In the genomic region with DNA sequence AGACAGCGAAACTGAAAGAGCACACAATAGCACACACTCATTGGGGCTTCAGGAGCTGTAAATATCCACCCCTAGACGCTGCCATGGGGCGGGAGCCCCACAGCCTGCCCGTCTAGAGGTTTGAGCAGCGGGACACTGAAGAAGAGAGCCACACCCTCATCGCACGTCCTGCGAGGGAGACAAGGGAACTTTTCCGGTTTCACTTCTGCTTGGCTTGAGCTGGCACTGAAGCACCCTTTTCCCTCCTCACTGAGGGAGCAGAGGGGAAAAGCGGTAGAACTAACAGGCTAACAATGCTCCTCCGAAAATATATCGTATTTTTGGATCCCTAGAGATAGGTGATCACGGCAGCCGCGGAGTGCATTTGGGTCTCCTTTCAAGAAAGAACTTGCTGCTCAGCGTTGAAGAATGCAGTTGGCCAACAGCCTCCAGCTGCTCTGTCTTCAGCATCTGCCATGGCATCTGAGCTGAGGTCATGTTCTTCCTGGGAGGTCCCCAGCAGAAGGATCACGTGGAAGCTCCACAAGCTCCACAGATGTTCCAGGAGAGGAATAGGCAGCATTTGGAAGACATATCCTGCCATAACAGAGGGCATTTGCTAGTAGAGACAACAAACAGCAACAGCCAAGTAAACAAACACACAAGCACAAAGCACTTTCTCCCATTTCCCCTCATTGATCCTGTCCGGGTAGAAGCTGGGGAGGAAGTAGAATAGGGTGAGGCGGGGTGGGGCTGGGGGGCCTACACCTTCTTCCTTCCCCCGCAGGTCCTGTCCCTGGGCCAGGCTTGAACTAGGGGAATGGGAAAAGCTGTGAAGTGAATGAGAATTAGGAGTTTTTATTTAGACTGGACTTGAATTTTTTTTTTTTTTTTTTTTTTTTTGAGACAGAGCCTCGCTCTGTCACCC, we compare ENCODE assay signal across 8 cellular contexts. TPM values are rescaled to one million over a fixed set of nuclear protein-coding genes. Genes with fewer than 3 reads are reported as not detected.
DNase-seq lines count a peak whose midpoint lies in the region; ATAC-seq and TF ChIP-seq lines count a peak whose summit lies in the region.

No MANE protein-coding gene starts in this region.

- DNase-seq in activated T-cell treated with anti-CD3 and anti-CD28 coated beads, Interleukin-2, amount 50 U/mL, for 1 hour = peak; percentile 23
- DNase-seq in activated T-cell treated with anti-CD3 and anti-CD28 coated beads for 4 hours (no peak), SKM-1 treated with dmso at 0.1 percent for 144 hours (lab: John Stamatoyannopoulos, UW; ENCODE audit: unreplicated experiment) (peak; percentile 62), endothelial cell (ENCODE audit: low spot score) (no peak), naive B cell (peak; percentile 52), DMS114 treated with DMSO at 0.1 percent for 48 hours (lab: John Stamatoyannopoulos, UW; ENCODE audit: unreplicated experiment) (no peak), NCI-H2227 treated with DMSO at 0.1 percent for 48 hours (lab: John Stamatoyannopoulos, UW) (no peak)

- H3K4me1 Mint-ChIP-seq in endothelial cell (ENCODE audit: unreplicated experiment) = peaks cover 20% of the 10 kb centered on the region
- H3K4me1 Mint-ChIP-seq in naive B cell = peaks cover 14 to 26% (median 18%) of the 10 kb centered on the region in 3 donors

- H3K27me3 Mint-ChIP-seq in endothelial cell (ENCODE audit: unreplicated experiment) = peaks cover 3% of the 10 kb centered on the region
- H3K27me3 Mint-ChIP-seq in naive B cell = no peaks in the 10 kb centered on the region

- H3K27ac Mint-ChIP-seq in endothelial cell (ENCODE audit: unreplicated experiment) (peak overlapping the region; percentile 59), naive B cell (peak overlapping the region; percentile 46 to 92 (median 84))

- H3K9me3 Mint-ChIP-seq in endothelial cell (ENCODE audit: unreplicated experiment) (no peaks in the 10 kb centered on the region), naive B cell (peaks cover 0 to 4% (median 0%) of the 10 kb centered on the region in 7 donors)

- TF ChIP-seq CTCF in endothelial cell (IDR thresholded peaks at IDR 0.05; ENCODE audit: unreplicated experiment) = no peak

- ATAC-seq in HG03442 (IDR thresholded peaks at IDR 0.05; ENCODE audit: unreplicated experiment) = peak; percentile 71
- peak; percentile 92 to 97 for ATAC-seq in naive B cell (ENCODE audit: low read depth in 2 of 2)

- no peaks in the 10 kb centered on the region for H3K36me3 Mint-ChIP-seq in endothelial cell (ENCODE audit: low read depth, unreplicated experiment)
- no peaks in the 10 kb centered on the region for H3K36me3 Mint-ChIP-seq in naive B cell

- H3K4me3 Mint-ChIP-seq in endothelial cell (ENCODE audit: unreplicated experiment) (no peak overlapping the region), naive B cell (peak overlapping the region; percentile 44 to 87 (median 76))

RNA-seq across cellular contexts. Expression of a gene that starts 44.8 kb away (rescaled TPM):
- 1.9 TPM for total RNA-seq in endothelial cell (ENCODE audit: unreplicated experiment)
- 100 to 1,000 TPM; 312 to 603 (median 416) TPM for polyA plus RNA-seq in naive B cell (ENCODE audit: low read depth in 6 of 6)

Comparison
In these comparisons a context has a peak if more than half of its experiments do, and no peak if none do; other contexts are left out.
1. DNase-seq: peak in activated T-cell treated with anti-CD3 and anti-CD28 coated beads, Interleukin-2, amount 50 U/mL, for 1 hour (single experiment), SKM-1 treated with dmso at 0.1 percent for 144 hours (single experiment) and naive B cell (single experiment); none in activated T-cell treated with anti-CD3 and anti-CD28 coated beads for 4 hours (single experiment), endothelial cell (single experiment), DMS114 treated with DMSO at 0.1 percent for 48 hours (single experiment) and NCI-H2227 treated with DMSO at 0.1 percent for 48 hours (single experiment).